ENCODE assay signal across 22 cellular contexts in the genomic region with DNA sequence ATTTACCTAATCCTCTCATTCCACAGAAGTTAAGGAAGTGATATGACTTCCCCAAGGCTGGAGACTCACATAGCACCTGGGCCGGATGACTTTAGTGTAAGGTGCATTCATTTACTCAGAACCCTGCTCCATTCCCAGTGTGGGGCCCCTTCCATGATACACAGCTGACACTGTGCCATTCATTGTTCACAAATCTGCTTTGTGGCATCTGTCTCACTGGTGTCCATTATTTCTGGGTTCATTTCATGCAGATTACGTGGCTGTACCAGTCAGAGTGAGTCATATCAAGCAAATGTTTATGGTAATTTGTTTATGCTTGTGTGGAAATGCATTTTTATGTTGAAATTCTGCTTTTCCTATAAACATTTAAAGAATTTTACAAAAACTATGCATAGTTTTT. TPM values are rescaled to one million over a fixed set of nuclear protein-coding genes. Genes with fewer than 3 reads are reported as not detected.
A peak's percentile ranks its signal among the peaks of the same experiment; 100 is the strongest.
DNase-seq lines count a peak whose midpoint lies in the region; ATAC-seq and TF ChIP-seq lines count a peak whose summit lies in the region.
"Had no signal": no experiment of that assay in that cellular context is flagged by ENCODE, and none has a peak within 500 bp of the region (broad histone marks: within the 10 kb centered on the region; RNA-seq: fewer than 3 reads in every experiment).

No MANE protein-coding gene starts in this region.

- H3K4me3 ChIP-seq in breast epithelium: no peak overlapping the region
- H3K4me3 ChIP-seq: cardiac muscle cell, K562, PC-9 had no signal

- intact Hi-C loops in MCF 10A (cut with micrococcal nuclease): no loop called here
- intact Hi-C loops in breast epithelium (cut with DNase I; ENCODE audit: low total_unique reads): no loop called here
- intact Hi-C loops in left cardiac atrium (cut with DNase I): no loop called here

- H3K27ac Mint-ChIP-seq in MCF 10A (ENCODE audit: low read depth, unreplicated experiment): no peak overlapping the region
- no peak overlapping the region for H3K27ac Mint-ChIP-seq in effector memory CD8-positive, alpha-beta T cell
- H3K27ac Mint-ChIP-seq: activated CD4-positive, alpha-beta T cell treated with anti-CD3 and anti-CD28 coated beads, Interleukin-2, amount 10 ng/mL, durations not matched to agents 24 days and 14 days; activated naive CD4-positive, alpha-beta T cell treated with anti-CD3 and anti-CD28 coated beads, Interleukin-2, amount 50 U/mL, for 24 hours had no signal

- no peaks in the 10 kb centered on the region for H3K36me3 ChIP-seq in breast epithelium
- H3K36me3 ChIP-seq: cardiac muscle cell had no signal

- CTCF ChIA-PET in MCF 10A (lab: Yijun Ruan, JAX): no interaction called here

- peaks cover 9% of the 10 kb centered on the region for H3K27me3 Mint-ChIP-seq in MCF 10A (ENCODE audit: insufficient read depth, unreplicated experiment)
- H3K27me3 Mint-ChIP-seq in effector memory CD8-positive, alpha-beta T cell: peaks cover 0 to 10% of the 10 kb centered on the region in 2 donors

- no peaks in the 10 kb centered on the region for H3K9me3 ChIP-seq in breast epithelium

- peak; percentile 18 for DNase-seq in MCF 10A (ENCODE audit: unreplicated experiment)
- DNase-seq in breast epithelium (ENCODE audit: low spot score in 2 of 2): no peak
- DNase-seq in kidney tubule cell (ENCODE audit: low spot score): peak; percentile 3
- no peak for DNase-seq in left cardiac atrium
- no peak for DNase-seq in stimulated activated CD8-positive, alpha-beta memory T cell treated with anti-CD3 and anti-CD28 coated beads, Interleukin-4, amount 100 ng/mL, for 48 hours
- no peak for DNase-seq in effector memory CD8-positive, alpha-beta T cell
- no peak for DNase-seq in ecto neural progenitor cell (ENCODE audit: low spot score)
- DNase-seq: activated CD4-positive, alpha-beta T cell treated with anti-CD3 and anti-CD28 coated beads, Interleukin-2, amount 10 ng/mL, durations not matched to agents 24 days and 14 days; activated T-cell treated with anti-CD3 and anti-CD28 coated beads, Interleukin-2, amount 50 U/mL, for 48 hours; effector CD8-positive, alpha-beta T cell; left ventricle myocardium superior; NCI-H1092; PC-9; stimulated activated CD4-positive, alpha-beta T cell treated with anti-CD3 and anti-CD28 coated beads, Interleukin-4, amount 100 ng/mL, for 1 hour had no signal

- H3K9me3 Mint-ChIP-seq in MCF 10A (ENCODE audit: unreplicated experiment): no peaks in the 10 kb centered on the region
- H3K9me3 Mint-ChIP-seq in effector memory CD8-positive, alpha-beta T cell: peaks cover 0 to 3% of the 10 kb centered on the region in 2 donors
- H3K9me3 Mint-ChIP-seq: activated CD4-positive, alpha-beta T cell treated with anti-CD3 and anti-CD28 coated beads, Interleukin-2, amount 10 ng/mL, durations not matched to agents 24 days and 14 days; activated naive CD4-positive, alpha-beta T cell treated with anti-CD3 and anti-CD28 coated beads, Interleukin-2, amount 50 U/mL, for 24 hours had no signal

- H3K27ac ChIP-seq in breast epithelium (no peak overlapping the region), cingulate gyrus (ENCODE audit: low read depth, low read length) (peak overlapping the region; percentile 94)
- H3K27ac ChIP-seq: 22Rv1, C4-2B, cardiac muscle cell, HL-60, parathyroid adenoma, PC-9 had no signal

- ATAC-seq in left cardiac atrium: no peak
- no peak for ATAC-seq in effector memory CD8-positive, alpha-beta T cell (replicated peaks)
- ATAC-seq: K562, left ventricle myocardium superior had no signal

- BruUV-seq in MCF 10A (replicated peaks; lab: Mats Ljungman, UMichigan): no TSS peak

- TF ChIP-seq POLR2A in breast epithelium (IDR thresholded peaks at IDR 0.05): no peak

- H3K4me1 Mint-ChIP-seq in MCF 10A (ENCODE audit: insufficient read depth, unreplicated experiment): no peaks in the 10 kb centered on the region
- H3K4me1 Mint-ChIP-seq in effector memory CD8-positive, alpha-beta T cell (ENCODE audit: low read depth in 2 of 2): no peaks in the 10 kb centered on the region
- H3K4me1 Mint-ChIP-seq: activated CD4-positive, alpha-beta T cell treated with anti-CD3 and anti-CD28 coated beads, Interleukin-2, amount 10 ng/mL, durations not matched to agents 24 days and 14 days; activated naive CD4-positive, alpha-beta T cell treated with anti-CD3 and anti-CD28 coated beads, Interleukin-2, amount 50 U/mL, for 24 hours had no signal

- H3K4me1 ChIP-seq in breast epithelium: no peaks in the 10 kb centered on the region
- H3K4me1 ChIP-seq: parathyroid adenoma had no signal

- TF ChIP-seq CTCF in MCF 10A (IDR thresholded peaks at IDR 0.05; ENCODE audit: unreplicated experiment): no peak
- no peak for TF ChIP-seq CTCF in breast epithelium (IDR thresholded peaks at IDR 0.05)

- H3K36me3 Mint-ChIP-seq in MCF 10A (ENCODE audit: insufficient read depth, unreplicated experiment): peaks cover 6% of the 10 kb centered on the region
- no peaks in the 10 kb centered on the region for H3K36me3 Mint-ChIP-seq in effector memory CD8-positive, alpha-beta T cell (ENCODE audit: insufficient read depth)
- H3K36me3 Mint-ChIP-seq: activated naive CD4-positive, alpha-beta T cell treated with anti-CD3 and anti-CD28 coated beads, Interleukin-2, amount 50 U/mL, for 24 hours had no signal

- H3K4me3 Mint-ChIP-seq in MCF 10A (ENCODE audit: unreplicated experiment): no peak overlapping the region
- H3K4me3 Mint-ChIP-seq in effector memory CD8-positive, alpha-beta T cell: no peak overlapping the region
- H3K4me3 Mint-ChIP-seq: activated CD4-positive, alpha-beta T cell treated with anti-CD3 and anti-CD28 coated beads, Interleukin-2, amount 10 ng/mL, durations not matched to agents 24 days and 14 days; activated naive CD4-positive, alpha-beta T cell treated with anti-CD3 and anti-CD28 coated beads, Interleukin-2, amount 50 U/mL, for 24 hours had no signal

- H3K27me3 ChIP-seq in breast epithelium: no peaks in the 10 kb centered on the region
- H3K27me3 ChIP-seq: cardiac muscle cell had no signal

- POLR2A ChIA-PET in MCF 10A (lab: Yijun Ruan, JAX): no interaction called here

RNA-seq across cellular contexts. Expression of gene ANO4, which starts 5.2 kb away (rescaled TPM):
- 0.15 and 0.91 TPM in 2 replicates for total RNA-seq in MCF 10A (2022)
- total RNA-seq in breast epithelium: 1 to 10 TPM in 1 of 3 donors, under 1 TPM in 2; 0.33 to 1.0 (median 0.80) TPM
- under 1 TPM; 0.29 to 0.71 TPM for total RNA-seq in left cardiac atrium
- total RNA-seq: activated CD4-positive, alpha-beta T cell treated with anti-CD3 and anti-CD28 coated beads, Interleukin-2, amount 10 ng/mL, durations not matched to agents 24 days and 14 days; K562; PC-9 had no signal

Comparison
In these comparisons a context has a peak if more than half of its experiments do, and no peak if none do; other contexts are left out.
1. DNase-seq: peak in MCF 10A (single experiment) and kidney tubule cell (single experiment); none in breast epithelium (0 of 2), left cardiac atrium (single experiment), stimulated activated CD8-positive, alpha-beta memory T cell treated with anti-CD3 and anti-CD28 coated beads, Interleukin-4, amount 100 ng/mL, for 48 hours (single experiment), effector memory CD8-positive, alpha-beta T cell (0 of 3) and ecto neural progenitor cell (single experiment).